Comparison of ENCODE assay signal across 23 cellular contexts in the genomic region with DNA sequence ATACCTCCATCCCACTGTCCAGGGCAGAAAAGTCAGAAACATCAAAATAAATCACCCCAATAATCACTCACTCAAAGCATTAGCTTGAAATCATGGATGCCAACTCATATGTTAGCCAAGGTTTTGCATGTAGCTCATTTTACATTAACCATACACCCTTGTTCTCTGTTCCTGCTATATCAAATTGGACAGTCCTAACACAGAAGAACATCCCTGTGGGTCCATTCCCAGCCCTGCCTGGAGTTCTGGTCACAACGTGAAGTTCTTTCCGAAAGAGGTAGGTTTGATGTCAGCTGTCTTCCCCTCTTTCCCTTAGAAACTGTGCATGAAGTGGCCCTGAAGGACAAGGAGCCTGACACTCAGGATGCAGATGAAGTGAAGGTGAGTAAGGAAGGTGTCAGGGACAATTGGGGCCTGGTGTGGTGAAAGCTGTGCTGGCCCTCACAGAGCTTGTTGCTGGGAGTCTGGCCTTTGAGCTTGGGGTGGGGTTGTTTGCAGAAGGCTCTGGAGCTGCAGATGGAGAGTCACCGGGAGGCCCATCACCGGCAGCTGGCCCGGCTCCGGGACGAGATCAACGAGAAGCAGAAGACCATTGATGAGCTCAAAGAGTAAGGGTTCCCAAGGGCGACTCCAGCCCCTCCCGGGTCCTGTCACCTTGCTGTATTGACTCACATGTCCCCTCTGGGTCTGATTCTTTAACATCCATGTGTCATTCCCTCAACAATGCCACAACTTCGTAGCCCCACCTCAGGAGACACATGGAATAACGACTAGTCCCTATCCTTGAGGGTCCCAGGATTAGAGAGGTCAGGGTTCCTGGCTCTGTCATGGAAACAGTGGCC. TPM values are rescaled to one million over a fixed set of nuclear protein-coding genes. Genes with fewer than 3 reads are reported as not detected.
"Had no signal": no experiment of that assay in that cellular context is flagged by ENCODE, and none has a peak within 500 bp of the region (broad histone marks: within the 10 kb centered on the region; RNA-seq: fewer than 3 reads in every experiment).

No MANE protein-coding gene starts in this region.

- H3K27me3 ChIP-seq: breast epithelium, esophagus muscularis mucosa, neural progenitor cell, sigmoid colon, upper lobe of left lung had no signal

- H3K27ac ChIP-seq: breast epithelium, coronary artery, esophagus muscularis mucosa, lower lobe of right lung, neural progenitor cell, sigmoid colon, thoracic aorta, upper lobe of left lung had no signal

- DNase-seq: activated CD4-positive, alpha-beta T cell treated with anti-CD3 and anti-CD28 coated beads, Interleukin-2, amount 50 U/mL, for 4 hours; activated CD8-positive, alpha-beta memory T cell treated with anti-CD3 and anti-CD28 coated beads for 24 hours; activated CD8-positive, alpha-beta memory T cell treated with anti-CD3 and anti-CD28 coated beads, Interleukin-2, amount 50 U/mL, for 4 hours; activated naive CD4-positive, alpha-beta T cell treated with Interleukin-2 at 50 U/mL for 16 hours; activated naive CD8-positive, alpha-beta T cell treated with anti-CD3 and anti-CD28 coated beads, Interleukin-2, amount 10 ng/mL, durations not matched to agents 7 days and 5 days; activated T-cell treated with anti-CD3 and anti-CD28 coated beads, Interleukin-2, amount 50 U/mL, for 24 hours; amniotic stem cell; cerebellar nuclear complex; left cardiac atrium; lower lobe of right lung; naive thymus-derived CD8-positive, alpha-beta T cell; sigmoid colon; stimulated activated CD4-positive, alpha-beta T cell treated with anti-CD3 and anti-CD28 coated beads, Interleukin-2, amount 100 ng/mL, for 48 hours; stimulated activated naive CD4-positive, alpha-beta T cell treated with Interleukin-2 at 50 U/mL for 16 hours; T-helper 1 cell; T-helper 9 cell had no signal

- H3K4me2 ChIP-seq: neural progenitor cell had no signal

- H3K9me3 ChIP-seq: breast epithelium, esophagus muscularis mucosa, lower lobe of right lung, sigmoid colon, thoracic aorta, upper lobe of left lung had no signal

- ATAC-seq: activated T-helper 17 cell treated with anti-CD3 and anti-CD28 coated beads, Interleukin-2, amount 50 U/mL, for 72 hours; left cardiac atrium; lower lobe of right lung; naive thymus-derived CD8-positive, alpha-beta T cell had no signal

- H2AFZ ChIP-seq: neural progenitor cell had no signal

- H3K36me3 ChIP-seq: breast epithelium, lower lobe of right lung, neural progenitor cell, sigmoid colon, upper lobe of left lung had no signal

- H3K4me3 ChIP-seq: breast epithelium, coronary artery, esophagus muscularis mucosa, lower lobe of right lung, neural progenitor cell, sigmoid colon, thoracic aorta, upper lobe of left lung had no signal

- H3K4me1 ChIP-seq: breast epithelium, esophagus muscularis mucosa, lower lobe of right lung, neural progenitor cell, sigmoid colon, upper lobe of left lung had no signal

RNA-seq across cellular contexts. Expression of gene ARHGEF25, which starts 35.2 kb away (rescaled TPM):
- polyA plus RNA-seq: naive thymus-derived CD8-positive, alpha-beta T cell had no signal
